Comparison of ENCODE assay signal across 8 cellular contexts in the genomic region with DNA sequence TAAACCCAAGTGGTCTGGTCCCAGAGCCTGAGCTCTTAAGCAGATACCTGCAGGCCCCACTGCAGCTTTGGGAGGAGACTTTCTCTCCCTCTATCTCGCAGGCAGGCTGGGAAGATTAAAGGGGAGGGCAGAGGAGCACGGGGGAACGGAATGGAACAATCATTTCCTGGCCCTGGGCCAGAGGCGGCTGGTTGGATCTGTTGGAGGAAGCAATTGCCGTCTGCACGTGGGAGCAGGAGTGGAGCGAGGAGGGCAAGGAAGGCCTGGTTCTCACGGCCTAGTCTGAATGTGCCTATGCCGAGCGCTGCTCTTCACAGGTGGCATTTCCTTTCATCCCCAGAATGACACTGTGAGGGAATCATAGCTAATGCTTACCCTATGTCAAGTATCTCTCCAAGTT. TPM values are rescaled to one million over a fixed set of nuclear protein-coding genes. Genes with fewer than 3 reads are reported as not detected.
A peak's percentile ranks its signal among the peaks of the same experiment; 100 is the strongest.
DNase-seq lines count a peak whose midpoint lies in the region; ATAC-seq and TF ChIP-seq lines count a peak whose summit lies in the region.
"Had no signal": no experiment of that assay in that cellular context is flagged by ENCODE, and none has a peak within 500 bp of the region (broad histone marks: within the 10 kb centered on the region; RNA-seq: fewer than 3 reads in every experiment).

No MANE protein-coding gene starts in this region.

- peak; percentile 64 for DNase-seq in NCI-H2029 (lab: John Stamatoyannopoulos, UW)
- DNase-seq in adrenal gland, result peak; percentile 62 to 92 (median 79)
- DNase-seq in hypothalamus (lab: John Stamatoyannopoulos, UW), result peak in 28 of 51 donors; percentile 5 to 63 (median 34)
- DNase-seq in thyroid gland, result peak; percentile 62 to 77
- DNase-seq in epidermal melanocyte (ENCODE audit: insufficient read length, low spot score), result no peak

- TF ChIP-seq CTCF in adrenal gland (IDR thresholded peaks at IDR 0.05) (no peak), thyroid gland (IDR thresholded peaks at IDR 0.05) (no peak)

- 21 to 27% (median 24%) methylated on average over 9 to 10 of the region's 10 CpGs for WGBS in adrenal gland, 4 donors
- 20 to 27% methylated on average over 10 of the region's 10 CpGs for WGBS in thyroid gland, 2 donors

- intact Hi-C loops in adrenal gland (cut with DNase I), result no loop called here
- intact Hi-C loops in thyroid gland (cut with DNase I), result no loop called here

- H3K27me3 ChIP-seq in adrenal gland (no peaks in the 10 kb centered on the region), thyroid gland (no peaks in the 10 kb centered on the region)

- peak overlapping the region in 1 of 5 donors; percentile 63 for H3K27ac ChIP-seq in adrenal gland
- no peak overlapping the region for H3K27ac ChIP-seq in thyroid gland

- no peaks in the 10 kb centered on the region for H3K9me3 ChIP-seq in adrenal gland (replicated peaks in 1 of 3)
- H3K9me3 ChIP-seq in thyroid gland, result no peaks in the 10 kb centered on the region

- H3K4me3 ChIP-seq in adrenal gland, result no peak overlapping the region
- no peak overlapping the region for H3K4me3 ChIP-seq in thyroid gland (replicated peaks in 1 of 3)

- H3K36me3 ChIP-seq in adrenal gland (replicated peaks in 1 of 2) (no peaks in the 10 kb centered on the region), thyroid gland (no peaks in the 10 kb centered on the region)

- ATAC-seq in GM19328 (IDR thresholded peaks at IDR 0.05; ENCODE audit: unreplicated experiment), result no peak
- no peak for ATAC-seq in HG03342 (IDR thresholded peaks at IDR 0.05; ENCODE audit: unreplicated experiment)

- TF ChIP-seq POLR2A in adrenal gland (IDR thresholded peaks at IDR 0.05), result no peak
- TF ChIP-seq POLR2A in thyroid gland (IDR thresholded peaks at IDR 0.05), result no peak

- H3K4me1 ChIP-seq in adrenal gland (replicated peaks in 1 of 2) (peaks cover 0 to 13% of the 10 kb centered on the region in 2 donors), thyroid gland (peaks cover 4 to 7% of the 10 kb centered on the region in 2 donors)

RNA-seq across cellular contexts. Expression of gene NKAIN1, which starts 23.7 kb away (rescaled TPM):
- 100 to 1,000 TPM in 1 of 8 donors, 10 to 100 TPM in 3, 1 to 10 TPM in 4; 2.9 to 121 (median 8.5) TPM for total RNA-seq in adrenal gland
- 100 to 1,000 TPM in 1 of 3 donors, 10 to 100 TPM in 1, 1 to 10 TPM in 1; 9.4 to 195 (median 10.7) TPM for polyA plus RNA-seq in adrenal gland
- total RNA-seq in thyroid gland, result not detected
- total RNA-seq: liver had no signal
- polyA plus RNA-seq: liver had no signal
